In genomic region chr5:88786789-88787188, GRCh38 we compare ENCODE assay signal across 13 cellular contexts.
DNase-seq lines count a peak whose midpoint lies in the region; ATAC-seq and TF ChIP-seq lines count a peak whose summit lies in the region.
"Had no signal": no experiment of that assay in that cellular context is flagged by ENCODE, and none has a peak within 500 bp of the region (broad histone marks: within the 10 kb centered on the region; RNA-seq: fewer than 3 reads in every experiment).

No MANE protein-coding gene starts in this region.

- peak overlapping the region; percentile 37 for H3K27ac Mint-ChIP-seq in glutamatergic neuron (ENCODE audit: unreplicated experiment)
- no peak overlapping the region for H3K27ac Mint-ChIP-seq in activated CD8-positive, alpha-beta memory T cell treated with anti-CD3 and anti-CD28 coated beads, Interleukin-2, amount 10 ng/mL, durations not matched to agents 7 days and 5 days

- H3K4me1 Mint-ChIP-seq in glutamatergic neuron (ENCODE audit: low read depth, unreplicated experiment) = peaks cover 24% of the 10 kb centered on the region
- no peaks in the 10 kb centered on the region for H3K4me1 Mint-ChIP-seq in activated CD8-positive, alpha-beta memory T cell treated with anti-CD3 and anti-CD28 coated beads, Interleukin-2, amount 10 ng/mL, durations not matched to agents 7 days and 5 days

- ATAC-seq in GM18505 (IDR thresholded peaks at IDR 0.05; ENCODE audit: unreplicated experiment) (no peak), Panc1 (no peak), HG02970 (IDR thresholded peaks at IDR 0.05; ENCODE audit: low FRiP score, unreplicated experiment) (no peak)
- ATAC-seq in activated CD8-positive, alpha-beta memory T cell treated with anti-CD3 and anti-CD28 coated beads, Interleukin-2, amount 10 ng/mL, durations not matched to agents 7 days and 5 days = no peak
- ATAC-seq: naive thymus-derived CD8-positive, alpha-beta T cell had no signal

- peak; percentile 24 for TF ChIP-seq POLR2A in GM18505 (IDR thresholded peaks at IDR 0.05; ENCODE audit: borderline replicate concordance, extremely low read depth, insufficient read depth, insufficient read length)

- TF ChIP-seq CTCF in Panc1 (IDR thresholded peaks at IDR 0.05) (no peak), glutamatergic neuron (IDR thresholded peaks at IDR 0.05; ENCODE audit: partially characterized antibody, unreplicated experiment) (no peak)

- H3K27me3 Mint-ChIP-seq in glutamatergic neuron (ENCODE audit: unreplicated experiment) = no peaks in the 10 kb centered on the region
- H3K27me3 Mint-ChIP-seq in activated CD8-positive, alpha-beta memory T cell treated with anti-CD3 and anti-CD28 coated beads, Interleukin-2, amount 10 ng/mL, durations not matched to agents 7 days and 5 days = peaks cover 2% of the 10 kb centered on the region
- H3K27me3 Mint-ChIP-seq: naive thymus-derived CD8-positive, alpha-beta T cell had no signal

- DNase-seq in Panc1 (ENCODE audit: low read depth, low spot score) (no peak), glutamatergic neuron (no peak), cerebellar cortex (ENCODE audit: low spot score) (no peak)
- DNase-seq in activated CD8-positive, alpha-beta memory T cell treated with anti-CD3 and anti-CD28 coated beads, Interleukin-2, amount 10 ng/mL, durations not matched to agents 7 days and 5 days = no peak
- DNase-seq in activated CD8-positive, alpha-beta memory T cell treated with anti-CD3 and anti-CD28 coated beads for 24 hours = no peak
- DNase-seq: activated naive CD4-positive, alpha-beta T cell; HCEC 1CT; KBM-7; naive thymus-derived CD8-positive, alpha-beta T cell; NCI-H1105 had no signal

- H3K9me3 ChIP-seq in Panc1 (ENCODE audit: control insufficient read depth, insufficient read depth, low read depth, low read length) (no peaks in the 10 kb centered on the region), skeletal muscle tissue (ENCODE audit: control insufficient read depth in 3 of 3, low read length in 3 of 3) (no peaks in the 10 kb centered on the region)

- H3K36me3 ChIP-seq in Panc1 (ENCODE audit: control insufficient read depth, insufficient read depth, low read length) = no peaks in the 10 kb centered on the region
- H3K36me3 ChIP-seq in skeletal muscle tissue (ENCODE audit: control insufficient read depth in 3 of 3, insufficient read depth in 3 of 3, low read length in 3 of 3) = peaks cover 0 to 4% (median 0%) of the 10 kb centered on the region in 3 donors

- no peak overlapping the region for H3K4me3 Mint-ChIP-seq in glutamatergic neuron (ENCODE audit: unreplicated experiment)
- H3K4me3 Mint-ChIP-seq in activated CD8-positive, alpha-beta memory T cell treated with anti-CD3 and anti-CD28 coated beads, Interleukin-2, amount 10 ng/mL, durations not matched to agents 7 days and 5 days = no peak overlapping the region
- H3K4me3 Mint-ChIP-seq: naive thymus-derived CD8-positive, alpha-beta T cell had no signal

- H3K9me3 Mint-ChIP-seq in glutamatergic neuron (ENCODE audit: unreplicated experiment) = no peaks in the 10 kb centered on the region
- H3K9me3 Mint-ChIP-seq in activated CD8-positive, alpha-beta memory T cell treated with anti-CD3 and anti-CD28 coated beads, Interleukin-2, amount 10 ng/mL, durations not matched to agents 7 days and 5 days (ENCODE audit: low read depth) = no peaks in the 10 kb centered on the region
- H3K9me3 Mint-ChIP-seq: naive thymus-derived CD8-positive, alpha-beta T cell had no signal

- no TSS peak for BruUV-seq in Panc1 (replicated peaks; lab: Mats Ljungman, UMichigan)

- POLR2A ChIA-PET in Panc1 (lab: Charles Lee) = no interaction called here

- H3K27me3 ChIP-seq in Panc1 (ENCODE audit: control insufficient read depth, insufficient read depth, low read length) (no peaks in the 10 kb centered on the region), skeletal muscle tissue (ENCODE audit: control insufficient read depth in 3 of 3, insufficient read depth in 3 of 3, low read length in 3 of 3) (no peaks in the 10 kb centered on the region)

- H3K4me3 ChIP-seq in Panc1 (ENCODE audit: low read depth in 2 of 2, low read length in 2 of 2) (no peak overlapping the region), skeletal muscle tissue (ENCODE audit: low read length in 3 of 3) (peak overlapping the region in 1 of 3 donors; percentile 15)

- CTCF ChIA-PET in Panc1 (lab: Charles Lee) = no interaction called here
- CTCF ChIA-PET in activated CD8-positive, alpha-beta memory T cell treated with anti-CD3 and anti-CD28 coated beads, Interleukin-2, amount 10 ng/mL, durations not matched to agents 7 days and 5 days (lab: Charles Lee) = no interaction called here

- intact Hi-C loops in Panc1 (cut with micrococcal nuclease; ENCODE audit: unreplicated experiment) = no loop called here

- no peak overlapping the region for H3K9ac ChIP-seq in skeletal muscle tissue (ENCODE audit: low read depth in 1 of 3, low read length in 3 of 3)

- peak overlapping the region; percentile 89; the same call in 1 of the 2 replicates for H3K27ac ChIP-seq in Panc1 (ENCODE audit: low read length)
- peak overlapping the region; percentile 79 for H3K27ac ChIP-seq in skeletal muscle tissue (ENCODE audit: low read depth, low read length)

- in situ Hi-C loops in Panc1 (cut with HindIII; ENCODE audit: low pct_unique_long_range_greater_than_20kb, low sequenced_read_pairs) = no loop called here

- peaks cover 24% of the 10 kb centered on the region for H3K4me1 ChIP-seq in Panc1 (ENCODE audit: control insufficient read depth, insufficient read depth, low read length)
- peaks cover 22 to 33% (median 28%) of the 10 kb centered on the region in 3 donors for H3K4me1 ChIP-seq in skeletal muscle tissue (ENCODE audit: control insufficient read depth in 3 of 3, insufficient read depth in 3 of 3, low read length in 3 of 3)

- no peaks in the 10 kb centered on the region for H3K36me3 Mint-ChIP-seq in glutamatergic neuron (ENCODE audit: unreplicated experiment)
- no peaks in the 10 kb centered on the region for H3K36me3 Mint-ChIP-seq in activated CD8-positive, alpha-beta memory T cell treated with anti-CD3 and anti-CD28 coated beads, Interleukin-2, amount 10 ng/mL, durations not matched to agents 7 days and 5 days
- H3K36me3 Mint-ChIP-seq: naive thymus-derived CD8-positive, alpha-beta T cell had no signal
